ENCODE assay signal across 8 cellular contexts in the genomic region with DNA sequence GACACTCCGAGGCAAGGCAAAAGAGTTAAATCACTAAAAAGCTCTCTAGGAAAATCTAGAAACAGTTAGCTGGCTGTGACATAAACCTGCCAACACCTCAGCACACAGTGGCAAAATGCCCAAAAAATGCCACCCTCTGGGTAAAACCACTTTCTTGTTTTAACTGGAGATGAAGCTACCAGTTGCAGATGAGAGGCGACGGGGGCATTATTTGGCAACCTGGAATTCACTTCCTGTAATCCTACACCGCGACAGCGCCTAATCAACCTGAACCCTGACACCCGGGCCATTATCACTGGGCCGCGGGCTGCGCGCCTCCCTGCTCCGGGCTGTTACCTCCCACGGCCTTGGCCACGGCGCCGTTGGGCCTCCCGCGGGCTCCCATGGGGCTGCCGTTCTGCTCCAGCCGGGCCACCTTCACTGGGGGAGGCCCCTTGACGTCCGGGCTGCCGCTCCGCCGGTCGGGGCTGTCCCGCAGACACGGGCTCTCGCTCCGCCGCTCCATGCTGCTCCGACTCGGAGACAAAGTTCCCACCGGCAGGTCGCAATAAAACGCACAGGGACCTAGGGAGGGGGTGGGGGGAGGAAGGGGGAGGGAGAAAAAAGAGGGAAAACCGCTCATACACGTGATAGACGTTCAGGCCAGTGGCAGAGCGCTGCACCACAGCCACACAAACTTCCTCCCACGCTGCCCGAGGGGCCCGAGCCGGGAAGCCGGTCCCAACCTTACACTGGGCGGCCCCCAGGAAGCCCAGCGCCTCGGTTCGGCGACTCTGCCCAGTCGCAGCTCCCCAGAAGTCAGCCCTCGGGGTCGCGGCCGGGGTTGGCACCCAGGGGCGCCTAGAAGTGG. TPM values are rescaled to one million over a fixed set of nuclear protein-coding genes. Genes with fewer than 3 reads are reported as not detected.
DNase-seq lines count a peak whose midpoint lies in the region; ATAC-seq and TF ChIP-seq lines count a peak whose summit lies in the region.

No MANE protein-coding gene starts in this region.

- H3K79me2 ChIP-seq in GM23338 (replicated peaks; ENCODE audit: insufficient read depth), result no peaks in the 10 kb centered on the region; the same call in 1 of the 2 replicates

- peaks cover 3% of the 10 kb centered on the region; the same call in 2 of the 3 replicates for H3K9me3 Mint-ChIP-seq in GM23338
- peaks cover 0 to 13% (median 5%) of the 10 kb centered on the region in 9 donors for H3K9me3 Mint-ChIP-seq in naive thymus-derived CD8-positive, alpha-beta T cell

- CTCF ChIA-PET in AG04450 (lab: Charles Lee), result interaction anchor here (1.0 to 2.0 kb wide), 2 partner anchors 16 to 30 kb away, joined by 3 to 4 read pairs; no protein-coding TSS in a partner anchor

- H3K4me3 ChIP-seq in AG04450 (ENCODE audit: low read depth, low read length) (peak overlapping the region; percentile 90), GM23338 (peak overlapping the region; percentile 81), colonic mucosa (peak overlapping the region; percentile 79)

- H3K4me3 Mint-ChIP-seq in GM23338, result peak overlapping the region; percentile 79
- H3K4me3 Mint-ChIP-seq in naive thymus-derived CD8-positive, alpha-beta T cell, result peak overlapping the region in 8 of 10 donors; percentile 11 to 94 (median 74)

- peak overlapping the region; percentile 61; the same call in 1 of the 2 replicates for H2AFZ ChIP-seq in GM23338

- ATAC-seq in GM23338 (peak; percentile 50), GM19463 (IDR thresholded peaks at IDR 0.05; ENCODE audit: unreplicated experiment) (no peak), HG03565 (IDR thresholded peaks at IDR 0.05; ENCODE audit: unreplicated experiment) (no peak), HG03354 (IDR thresholded peaks at IDR 0.05; ENCODE audit: poor library complexity, severe bottlenecking, unreplicated experiment) (no peak)
- ATAC-seq in naive thymus-derived CD8-positive, alpha-beta T cell, result peak in 1 of 2 donors; percentile 23

- H3K27ac ChIP-seq in AG04450 (ENCODE audit: low read depth, low read length) (no peak overlapping the region), GM23338 (ENCODE audit: low read depth) (no peak overlapping the region), colonic mucosa (peak overlapping the region; percentile 86)

- peak overlapping the region; percentile 96 for H3K4me2 ChIP-seq in GM23338

- POLR2A ChIA-PET in AG04450 (lab: Yijun Ruan, JAX), result no interaction called here
- POLR2A ChIA-PET in naive thymus-derived CD8-positive, alpha-beta T cell (lab: Charles Lee), result no interaction called here

- DNase-seq in AG04450 (ENCODE audit: low read depth, low spot score), result no peak
- DNase-seq in GM23338 (ENCODE audit: low spot score), result peak; percentile 91
- peak; percentile 61 for DNase-seq in NCI-H510A (lab: John Stamatoyannopoulos, UW)
- peak; percentile 85 for DNase-seq in colonic mucosa
- DNase-seq in naive thymus-derived CD8-positive, alpha-beta T cell, result no peak

- peaks cover 38% of the 10 kb centered on the region for H3K27me3 Mint-ChIP-seq in GM23338 (ENCODE audit: insufficient read depth, low read depth, poor library complexity)
- peaks cover 38 to 56% (median 50%) of the 10 kb centered on the region in 5 donors for H3K27me3 Mint-ChIP-seq in naive thymus-derived CD8-positive, alpha-beta T cell

- H3K9ac ChIP-seq in colonic mucosa (ENCODE audit: low read depth in 2 of 2, low read length in 2 of 2), result peak overlapping the region; percentile 70 to 88

- peaks cover 20% of the 10 kb centered on the region for H3K4me1 Mint-ChIP-seq in GM23338
- H3K4me1 Mint-ChIP-seq in naive thymus-derived CD8-positive, alpha-beta T cell, result peaks cover 11 to 29% (median 27%) of the 10 kb centered on the region in 4 donors

- H3K27ac Mint-ChIP-seq in GM23338, result no peak overlapping the region
- H3K27ac Mint-ChIP-seq in naive thymus-derived CD8-positive, alpha-beta T cell, result peak overlapping the region in 1 of 10 donors; percentile 40

- H3K36me3 Mint-ChIP-seq in GM23338 (ENCODE audit: low read depth), result no peaks in the 10 kb centered on the region
- H3K36me3 Mint-ChIP-seq in naive thymus-derived CD8-positive, alpha-beta T cell, result peaks cover 0 to 2% (median under 1%) of the 10 kb centered on the region in 3 donors

- H3K27me3 ChIP-seq in AG04450 (ENCODE audit: control insufficient read depth, insufficient read depth, low read length), result no peaks in the 10 kb centered on the region
- peaks cover 55% of the 10 kb centered on the region for H3K27me3 ChIP-seq in GM23338 (ENCODE audit: insufficient read depth)
- no peaks in the 10 kb centered on the region for H3K27me3 ChIP-seq in colonic mucosa

- TF ChIP-seq CTCF in AG04450 (IDR thresholded peaks at IDR 0.05; ENCODE audit: low read depth, low read length) (no peak), GM23338 (conservative IDR thresholded peaks at IDR 0.05; ENCODE audit: low read depth in 2 of 2) (no peak), colonic mucosa (IDR thresholded peaks at IDR 0.05) (no peak)

- intact Hi-C loops in colonic mucosa (cut with DNase I), result loop anchor here (5.0 kb wide), 1 partner anchor 683 kb away; no protein-coding TSS in a partner anchor

- peaks cover 11% of the 10 kb centered on the region for H3F3A ChIP-seq in GM23338 (replicated peaks; ENCODE audit: low read depth)

- H3K9me2 ChIP-seq in GM23338 (ENCODE audit: insufficient read depth), result no peaks in the 10 kb centered on the region

- H3K36me3 ChIP-seq in GM23338 (ENCODE audit: insufficient read depth) (no peaks in the 10 kb centered on the region), colonic mucosa (no peaks in the 10 kb centered on the region)

- H3K4me1 ChIP-seq in GM23338 (ENCODE audit: insufficient read depth) (peaks cover 26% of the 10 kb centered on the region), colonic mucosa (no peaks in the 10 kb centered on the region)

- no peaks in the 10 kb centered on the region for H4K20me1 ChIP-seq in GM23338 (replicated peaks; ENCODE audit: insufficient read depth)

- H3K9me3 ChIP-seq in AG04450 (ENCODE audit: control insufficient read depth, insufficient read depth, low read length) (no peaks in the 10 kb centered on the region; the same call in 1 of the 2 replicates), colonic mucosa (no peaks in the 10 kb centered on the region)

TF ChIP-seq in GM23338, 12 proteins besides CTCF, POLR2A, EP300 and RAD21 (continues in another document):
- TF ChIP-seq, protein P1, sequence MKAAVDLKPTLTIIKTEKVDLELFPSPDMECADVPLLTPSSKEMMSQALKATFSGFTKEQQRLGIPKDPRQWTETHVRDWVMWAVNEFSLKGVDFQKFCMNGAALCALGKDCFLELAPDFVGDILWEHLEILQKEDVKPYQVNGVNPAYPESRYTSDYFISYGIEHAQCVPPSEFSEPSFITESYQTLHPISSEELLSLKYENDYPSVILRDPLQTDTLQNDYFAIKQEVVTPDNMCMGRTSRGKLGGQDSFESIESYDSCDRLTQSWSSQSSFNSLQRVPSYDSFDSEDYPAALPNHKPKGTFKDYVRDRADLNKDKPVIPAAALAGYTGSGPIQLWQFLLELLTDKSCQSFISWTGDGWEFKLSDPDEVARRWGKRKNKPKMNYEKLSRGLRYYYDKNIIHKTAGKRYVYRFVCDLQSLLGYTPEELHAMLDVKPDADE (IDR thresholded peaks at IDR 0.05), result peak; percentile 72
- peak; percentile 44; the same call in 1 of the 2 replicates for TF ChIP-seq POLR2AphosphoS5 (IDR thresholded peaks at IDR 0.05; ENCODE audit: low read depth)

RNA-seq across cellular contexts. Expression of a gene that starts 2.0 kb away (rescaled TPM):
- polyA plus RNA-seq in AG04450 (2011; rRNA removed) (5.0 and 5.3 TPM in 2 replicates), GM23338 (2016; fragmentation: Nextera tagmentation; extraction: Ambion mirVana) (1.6 and 2.0 TPM in 2 replicates)
- 23.8 and 27.1 TPM in 2 replicates for polyA minus RNA-seq in AG04450 (2011; rRNA and poly(A)+ RNA removed)
- total RNA-seq in GM23338 (2014; rRNA removed; shearing (Covaris generic)), result 5.7 and 6.0 TPM in 2 replicates
- 100 to 1,000 TPM; 133 to 178 TPM for total RNA-seq in colonic mucosa
- under 1 TPM; 0.49 to 0.74 TPM for total RNA-seq in naive thymus-derived CD8-positive, alpha-beta T cell
- polyA plus RNA-seq in naive thymus-derived CD8-positive, alpha-beta T cell, result under 1 TPM in 2 of 3 donors, not detected in 1; 0.02 to 0.43 TPM

Comparison
In these comparisons a context has a peak if more than half of its experiments do, and no peak if none do; other contexts are left out.
1. DNase-seq: peak in GM23338 (single experiment), NCI-H510A (single experiment) and colonic mucosa (single experiment); none in AG04450 (single experiment) and naive thymus-derived CD8-positive, alpha-beta T cell (0 of 10).
2. RNA of a gene that starts 2.0 kb away (total RNA-seq): 133 to 178 TPM in colonic mucosa; 5.7 to 6.0 TPM in GM23338 and 0.49 to 0.74 TPM in naive thymus-derived CD8-positive, alpha-beta T cell; every median in the first group is over 10 times any median in the second.
3. Peak in every context shown above with its lines, with median percentiles within 50 percentile points of each other: H3K4me3 ChIP-seq.